ENCODE assay signal across 22 cellular contexts in the genomic region with DNA sequence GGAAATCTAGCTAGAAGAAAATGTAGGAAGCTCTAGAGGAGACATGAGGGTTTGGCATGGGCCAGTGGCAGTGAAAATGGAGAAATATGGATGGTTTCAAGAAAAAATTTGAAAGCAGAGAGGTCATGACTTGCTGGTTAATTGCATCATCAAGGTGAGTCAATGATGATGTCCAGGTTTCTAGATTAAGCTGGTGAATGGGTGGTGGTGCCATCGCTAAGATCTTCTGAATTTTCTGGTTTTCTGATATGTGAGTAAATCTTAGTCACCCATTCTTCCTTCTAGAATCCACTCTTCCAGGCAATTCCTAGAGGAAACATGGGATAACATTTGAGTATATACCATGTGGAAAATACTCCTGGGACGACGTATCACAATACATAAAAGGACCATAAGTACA. TPM values are rescaled to one million over a fixed set of nuclear protein-coding genes. Genes with fewer than 3 reads are reported as not detected.
DNase-seq lines count a peak whose midpoint lies in the region; ATAC-seq and TF ChIP-seq lines count a peak whose summit lies in the region.
"Had no signal": no experiment of that assay in that cellular context is flagged by ENCODE, and none has a peak within 500 bp of the region (broad histone marks: within the 10 kb centered on the region; RNA-seq: fewer than 3 reads in every experiment).

No MANE protein-coding gene starts in this region.

- H3K27ac Mint-ChIP-seq in MCF 10A (ENCODE audit: low read depth, unreplicated experiment) = no peak overlapping the region
- no peak overlapping the region for H3K27ac Mint-ChIP-seq in progenitor cell of endocrine pancreas
- H3K27ac Mint-ChIP-seq: CD4-positive, alpha-beta memory T cell had no signal

- H3K4me1 ChIP-seq in breast epithelium (no peaks in the 10 kb centered on the region), RWPE2 (ENCODE audit: insufficient read depth, poor library complexity, severe bottlenecking) (peaks cover 10% of the 10 kb centered on the region)
- H3K4me1 ChIP-seq: BLaER1 treated with 17β-estradiol and CSF1 and Interleukin-3, amounts not matched to agents 10 nM and 100 nM; Caco-2 had no signal

- H3K36me3 Mint-ChIP-seq in MCF 10A (ENCODE audit: insufficient read depth, unreplicated experiment) = no peaks in the 10 kb centered on the region
- peaks cover 26% of the 10 kb centered on the region for H3K36me3 Mint-ChIP-seq in progenitor cell of endocrine pancreas (ENCODE audit: insufficient read depth)

- no peak for TF ChIP-seq POLR2A in breast epithelium (IDR thresholded peaks at IDR 0.05)

- H3K27me3 Mint-ChIP-seq in MCF 10A (ENCODE audit: insufficient read depth, unreplicated experiment) (no peaks in the 10 kb centered on the region), progenitor cell of endocrine pancreas (no peaks in the 10 kb centered on the region)

- no peak overlapping the region for H3K4me3 Mint-ChIP-seq in MCF 10A (ENCODE audit: unreplicated experiment)
- no peak overlapping the region for H3K4me3 Mint-ChIP-seq in progenitor cell of endocrine pancreas (ENCODE audit: low read depth)
- H3K4me3 Mint-ChIP-seq: CD4-positive, alpha-beta memory T cell had no signal

- intact Hi-C loops in MCF 10A (cut with micrococcal nuclease) = no loop called here
- intact Hi-C loops in breast epithelium (cut with DNase I; ENCODE audit: low total_unique reads) = no loop called here

- POLR2A ChIA-PET in MCF 10A (lab: Yijun Ruan, JAX) = interaction anchor here (0.7 kb wide), 2 partner anchors 120 to 539 kb away, joined by 3 read pairs; no protein-coding TSS in a partner anchor

- peak; percentile 10 for DNase-seq in MCF 10A (ENCODE audit: unreplicated experiment)
- no peak for DNase-seq in breast epithelium (ENCODE audit: low spot score in 2 of 2)
- DNase-seq in RWPE2 (ENCODE audit: low spot score) = no peak
- no peak for DNase-seq in epithelial cell of prostate (ENCODE audit: low read depth, low spot score)
- no peak for DNase-seq in NCI-H1417 (lab: John Stamatoyannopoulos, UW)
- no peak for DNase-seq in progenitor cell of endocrine pancreas (ENCODE audit: low spot score, unreplicated experiment)
- DNase-seq: Caco-2; CD4-positive, alpha-beta memory T cell; GOT3; HCEC 1CT; NCI-H1092 treated with DMSO at 0.1 percent for 48 hours; NCI-H146; NCI-H2029; NCI-H2227 treated with DMSO at 0.1 percent for 48 hours; NCI-H510A treated with DMSO at 0.1 percent for 48 hours; NCI-H748 treated with DMSO at 0.1 percent for 48 hours; Right ventricle myocardium superior had no signal

- no peak overlapping the region for H3K27ac ChIP-seq in breast epithelium
- no peak overlapping the region for H3K27ac ChIP-seq in RWPE2 (ENCODE audit: poor library complexity, severe bottlenecking)
- H3K27ac ChIP-seq in epithelial cell of prostate = peak overlapping the region; percentile 21
- H3K27ac ChIP-seq: 22Rv1; BLaER1 treated with 17β-estradiol and CSF1 and Interleukin-3, amounts not matched to agents 10 nM and 100 nM had no signal

- H3K36me3 ChIP-seq in breast epithelium (no peaks in the 10 kb centered on the region), RWPE2 (ENCODE audit: low read depth) (no peaks in the 10 kb centered on the region)
- H3K36me3 ChIP-seq: BLaER1 treated with 17β-estradiol and CSF1 and Interleukin-3, amounts not matched to agents 10 nM and 100 nM had no signal

- H3K27me3 ChIP-seq in breast epithelium = no peaks in the 10 kb centered on the region
- H3K27me3 ChIP-seq in RWPE2 (ENCODE audit: insufficient read depth, poor library complexity, severe bottlenecking) = no peaks in the 10 kb centered on the region
- H3K27me3 ChIP-seq: BLaER1 treated with 17β-estradiol and CSF1 and Interleukin-3, amounts not matched to agents 10 nM and 100 nM had no signal

- H3K9me3 Mint-ChIP-seq in MCF 10A (ENCODE audit: unreplicated experiment) (no peaks in the 10 kb centered on the region), progenitor cell of endocrine pancreas (ENCODE audit: low read depth) (peaks cover 22% of the 10 kb centered on the region)

- CTCF ChIA-PET in MCF 10A (lab: Yijun Ruan, JAX) = no interaction called here

- TF ChIP-seq CTCF in MCF 10A (IDR thresholded peaks at IDR 0.05; ENCODE audit: unreplicated experiment) = no peak
- TF ChIP-seq CTCF in breast epithelium (IDR thresholded peaks at IDR 0.05) = no peak
- no peak for TF ChIP-seq CTCF in RWPE2 (IDR thresholded peaks at IDR 0.05; ENCODE audit: poor library complexity, severe bottlenecking)
- TF ChIP-seq CTCF in progenitor cell of endocrine pancreas (IDR thresholded peaks at IDR 0.05; ENCODE audit: unreplicated experiment) = no peak

- BruUV-seq in MCF 10A (replicated peaks; lab: Mats Ljungman, UMichigan) = no TSS peak

- peaks cover 13% of the 10 kb centered on the region for H3K4me1 Mint-ChIP-seq in MCF 10A (ENCODE audit: insufficient read depth, unreplicated experiment)
- peaks cover 12% of the 10 kb centered on the region for H3K4me1 Mint-ChIP-seq in progenitor cell of endocrine pancreas (ENCODE audit: low read depth)

- H3K4me3 ChIP-seq in breast epithelium (no peak overlapping the region), RWPE2 (ENCODE audit: severe bottlenecking) (no peak overlapping the region)
- H3K4me3 ChIP-seq: BLaER1 treated with 17β-estradiol and CSF1 and Interleukin-3, amounts not matched to agents 10 nM and 100 nM had no signal

- H3K9me3 ChIP-seq in breast epithelium (no peaks in the 10 kb centered on the region), RWPE2 (ENCODE audit: severe bottlenecking) (no peaks in the 10 kb centered on the region)
- H3K9me3 ChIP-seq: BLaER1 treated with 17β-estradiol and CSF1 and Interleukin-3, amounts not matched to agents 10 nM and 100 nM; Caco-2 had no signal

- ATAC-seq in RWPE2 (ENCODE audit: low read depth) = peak; percentile 82
- ATAC-seq in HG03159 (IDR thresholded peaks at IDR 0.05; ENCODE audit: unreplicated experiment) = no peak
- ATAC-seq in GM21367 (IDR thresholded peaks at IDR 0.05; ENCODE audit: unreplicated experiment) = no peak
- ATAC-seq: Panc1 had no signal

RNA-seq across cellular contexts. Expression of a gene that starts 25.0 kb away (rescaled TPM):
- total RNA-seq in MCF 10A (2022) = 7.1 and 8.8 TPM in 2 replicates
- 10 to 100 TPM; 31.8 to 54.4 (median 50.9) TPM for total RNA-seq in breast epithelium
- 47.4 and 49.1 TPM in 2 replicates for total RNA-seq in progenitor cell of endocrine pancreas
